In the genomic region with DNA sequence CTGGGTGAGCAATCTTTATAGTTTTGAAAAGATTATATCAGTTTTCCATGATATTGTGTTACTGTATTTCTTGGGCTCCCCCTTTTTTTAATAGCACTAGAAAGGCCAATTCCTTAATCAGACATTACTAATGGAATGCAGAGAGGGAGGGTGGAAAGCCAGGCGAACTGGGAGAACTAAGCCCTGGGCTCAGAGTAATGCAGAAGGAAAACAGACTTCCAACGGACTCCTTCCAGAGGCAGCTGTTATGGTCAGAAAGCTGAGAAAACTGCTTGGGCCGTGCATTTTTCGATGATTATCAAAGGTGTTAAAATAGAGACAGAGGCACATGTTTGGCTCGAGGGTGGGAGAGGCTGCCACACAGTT, we compare ENCODE assay signal across 17 cellular contexts.
DNase-seq lines count a peak whose midpoint lies in the region; ATAC-seq and TF ChIP-seq lines count a peak whose summit lies in the region.
"Had no signal": no experiment of that assay in that cellular context is flagged by ENCODE, and none has a peak within 500 bp of the region (broad histone marks: within the 10 kb centered on the region; RNA-seq: fewer than 3 reads in every experiment).

No MANE protein-coding gene starts in this region.

- TF ChIP-seq CTCF in fibroblast of mammary gland (conservative IDR thresholded peaks at IDR 0.05; ENCODE audit: control insufficient read depth, insufficient read depth, low read depth, low read length), result no peak
- no peak for TF ChIP-seq CTCF in neural progenitor cell (IDR thresholded peaks at IDR 0.05)

- H3K4me1 Mint-ChIP-seq in neural progenitor cell, result peaks cover 11% of the 10 kb centered on the region
- H3K4me1 Mint-ChIP-seq in activated T-cell treated with anti-CD3 and anti-CD28 coated beads, Interleukin-2, amount 50 U/mL, for 4 hours (ENCODE audit: low read depth), result no peaks in the 10 kb centered on the region
- H3K4me1 Mint-ChIP-seq: activated CD8-positive, alpha-beta memory T cell treated with anti-CD3 and anti-CD28 coated beads, Interleukin-2, amount 10 ng/mL, durations not matched to agents 7 days and 5 days; naive B cell had no signal

- no peaks in the 10 kb centered on the region for H3K79me2 ChIP-seq in neural progenitor cell (ENCODE audit: low read depth)

- no peak overlapping the region for H3K4me3 ChIP-seq in fibroblast of mammary gland (ENCODE audit: control insufficient read depth, low read depth, low read length)
- H3K4me3 ChIP-seq in neural progenitor cell, result no peak overlapping the region
- H3K4me3 ChIP-seq: esophagus muscularis mucosa had no signal

- DNase-seq in AG08396 (ENCODE audit: low spot score) (peak; percentile 27), HEK293T (ENCODE audit: extremely low spot score) (no peak), fibroblast of mammary gland (ENCODE audit: low read depth) (peak; percentile 16), neural progenitor cell (ENCODE audit: low spot score) (peak; percentile 14), inferior parietal cortex (ENCODE audit: extremely low spot score) (no peak), ureter (ENCODE audit: low spot score) (no peak), NCI-H2029 treated with DMSO at 0.1 percent for 48 hours (lab: John Stamatoyannopoulos, UW) (no peak)
- no peak for DNase-seq in activated T-cell treated with anti-CD3 and anti-CD28 coated beads, Interleukin-2, amount 50 U/mL, for 4 hours
- DNase-seq: activated CD4-positive, alpha-beta T cell treated with anti-CD3 and anti-CD28 coated beads for 1 hour; activated CD8-positive, alpha-beta memory T cell treated with anti-CD3 and anti-CD28 coated beads, Interleukin-2, amount 10 ng/mL, durations not matched to agents 7 days and 5 days; activated effector memory CD4-positive, alpha-beta T cell treated with anti-CD3 and anti-CD28 coated beads, Interleukin-2, amount 50 U/mL, for 16 hours; naive B cell; NCI-H1694 treated with DMSO at 0.1 percent for 48 hours; stimulated activated naive CD8-positive, alpha-beta T cell treated with anti-CD3 and anti-CD28 coated beads, Interleukin-15, Interleukin-2, amounts not matched to agents 100 U/mL and 50 U/mL, for 24 hours had no signal

- H3K4me2 ChIP-seq in neural progenitor cell, result no peak overlapping the region

- no peaks in the 10 kb centered on the region for H3K36me3 Mint-ChIP-seq in neural progenitor cell
- no peaks in the 10 kb centered on the region for H3K36me3 Mint-ChIP-seq in activated T-cell treated with anti-CD3 and anti-CD28 coated beads, Interleukin-2, amount 50 U/mL, for 4 hours (ENCODE audit: insufficient read depth)
- H3K36me3 Mint-ChIP-seq: activated CD8-positive, alpha-beta memory T cell treated with anti-CD3 and anti-CD28 coated beads, Interleukin-2, amount 10 ng/mL, durations not matched to agents 7 days and 5 days; naive B cell had no signal

- POLR2A ChIA-PET in HEK293T (lab: Yijun Ruan, JAX), result no interaction called here

- H3F3A ChIP-seq in neural progenitor cell (ENCODE audit: low read depth), result no peaks in the 10 kb centered on the region

- H3K4me1 ChIP-seq in neural progenitor cell, result no peaks in the 10 kb centered on the region

- H3K9me3 Mint-ChIP-seq in neural progenitor cell, result no peaks in the 10 kb centered on the region
- H3K9me3 Mint-ChIP-seq in activated T-cell treated with anti-CD3 and anti-CD28 coated beads, Interleukin-2, amount 50 U/mL, for 4 hours, result no peaks in the 10 kb centered on the region
- H3K9me3 Mint-ChIP-seq: naive B cell had no signal

- H3K27ac ChIP-seq in neural progenitor cell, result no peak overlapping the region

- no peak for ATAC-seq in activated T-cell treated with anti-CD3 and anti-CD28 coated beads, Interleukin-2, amount 50 U/mL, for 4 hours
- ATAC-seq: activated CD8-positive, alpha-beta memory T cell treated with anti-CD3 and anti-CD28 coated beads, Interleukin-2, amount 10 ng/mL, durations not matched to agents 7 days and 5 days; HCT116; left lobe of liver; stimulated activated naive CD8-positive, alpha-beta T cell treated with anti-CD3 and anti-CD28 coated beads, Interleukin-15, Interleukin-2, amounts not matched to agents 100 U/mL and 50 U/mL, for 24 hours had no signal

- H3K9me3 ChIP-seq in neural progenitor cell (ENCODE audit: low read depth), result no peaks in the 10 kb centered on the region
- H3K9me3 ChIP-seq: esophagus muscularis mucosa had no signal

- H4K20me1 ChIP-seq in neural progenitor cell (ENCODE audit: low read depth), result no peaks in the 10 kb centered on the region

- H3K4me3 Mint-ChIP-seq in neural progenitor cell, result no peak overlapping the region
- no peak overlapping the region for H3K4me3 Mint-ChIP-seq in activated T-cell treated with anti-CD3 and anti-CD28 coated beads, Interleukin-2, amount 50 U/mL, for 4 hours
- H3K4me3 Mint-ChIP-seq: activated CD8-positive, alpha-beta memory T cell treated with anti-CD3 and anti-CD28 coated beads, Interleukin-2, amount 10 ng/mL, durations not matched to agents 7 days and 5 days; naive B cell had no signal

- H3K27me3 Mint-ChIP-seq in neural progenitor cell (ENCODE audit: insufficient read depth, low read depth), result peaks cover 21% of the 10 kb centered on the region
- peaks cover 17% of the 10 kb centered on the region for H3K27me3 Mint-ChIP-seq in activated T-cell treated with anti-CD3 and anti-CD28 coated beads, Interleukin-2, amount 50 U/mL, for 4 hours (ENCODE audit: low read depth)

- no peaks in the 10 kb centered on the region for H3K36me3 ChIP-seq in neural progenitor cell
- H3K36me3 ChIP-seq: esophagus muscularis mucosa had no signal

- CTCF ChIA-PET in HEK293T (lab: Yijun Ruan, JAX), result interaction anchor here (0.9 kb wide), 1 partner anchor 212 kb away, joined by 3 read pairs; no protein-coding TSS in a partner anchor

- no peak overlapping the region for H3K27ac Mint-ChIP-seq in neural progenitor cell
- H3K27ac Mint-ChIP-seq: activated CD8-positive, alpha-beta memory T cell treated with anti-CD3 and anti-CD28 coated beads, Interleukin-2, amount 10 ng/mL, durations not matched to agents 7 days and 5 days; naive B cell had no signal

- peak overlapping the region; percentile 13 for H2AFZ ChIP-seq in neural progenitor cell (replicated peaks)

- H3K27me3 ChIP-seq in neural progenitor cell, result no peaks in the 10 kb centered on the region

- H3K9ac ChIP-seq in neural progenitor cell, result no peak overlapping the region

TF ChIP-seq in HEK293T, 16 proteins besides CTCF, POLR2A, EP300 and RAD21:
- TF ChIP-seq L3MBTL2 (conservative IDR thresholded peaks at IDR 0.05), result peak; percentile 60; the same call in 1 of the 2 replicates
- TF ChIP-seq, protein P1, sequence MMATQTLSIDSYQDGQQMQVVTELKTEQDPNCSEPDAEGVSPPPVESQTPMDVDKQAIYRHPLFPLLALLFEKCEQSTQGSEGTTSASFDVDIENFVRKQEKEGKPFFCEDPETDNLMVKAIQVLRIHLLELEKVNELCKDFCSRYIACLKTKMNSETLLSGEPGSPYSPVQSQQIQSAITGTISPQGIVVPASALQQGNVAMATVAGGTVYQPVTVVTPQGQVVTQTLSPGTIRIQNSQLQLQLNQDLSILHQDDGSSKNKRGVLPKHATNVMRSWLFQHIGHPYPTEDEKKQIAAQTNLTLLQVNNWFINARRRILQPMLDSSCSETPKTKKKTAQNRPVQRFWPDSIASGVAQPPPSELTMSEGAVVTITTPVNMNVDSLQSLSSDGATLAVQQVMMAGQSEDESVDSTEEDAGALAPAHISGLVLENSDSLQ (IDR thresholded peaks at IDR 0.05), result no peak
- no peak for TF ChIP-seq BHLHE40 (IDR thresholded peaks at IDR 0.05; ENCODE audit: borderline replicate concordance)
- TF ChIP-seq ZNF384 (IDR thresholded peaks at IDR 0.05), result no peak

Comparison
In these comparisons a context has a peak if more than half of its experiments do, and no peak if none do; other contexts are left out.
1. DNase-seq: peak in AG08396 (single experiment), fibroblast of mammary gland (single experiment) and neural progenitor cell (single experiment); none in HEK293T (single experiment), inferior parietal cortex (single experiment), ureter (single experiment), NCI-H2029 treated with DMSO at 0.1 percent for 48 hours (single experiment) and activated T-cell treated with anti-CD3 and anti-CD28 coated beads, Interleukin-2, amount 50 U/mL, for 4 hours (single experiment).